In the genomic region with DNA sequence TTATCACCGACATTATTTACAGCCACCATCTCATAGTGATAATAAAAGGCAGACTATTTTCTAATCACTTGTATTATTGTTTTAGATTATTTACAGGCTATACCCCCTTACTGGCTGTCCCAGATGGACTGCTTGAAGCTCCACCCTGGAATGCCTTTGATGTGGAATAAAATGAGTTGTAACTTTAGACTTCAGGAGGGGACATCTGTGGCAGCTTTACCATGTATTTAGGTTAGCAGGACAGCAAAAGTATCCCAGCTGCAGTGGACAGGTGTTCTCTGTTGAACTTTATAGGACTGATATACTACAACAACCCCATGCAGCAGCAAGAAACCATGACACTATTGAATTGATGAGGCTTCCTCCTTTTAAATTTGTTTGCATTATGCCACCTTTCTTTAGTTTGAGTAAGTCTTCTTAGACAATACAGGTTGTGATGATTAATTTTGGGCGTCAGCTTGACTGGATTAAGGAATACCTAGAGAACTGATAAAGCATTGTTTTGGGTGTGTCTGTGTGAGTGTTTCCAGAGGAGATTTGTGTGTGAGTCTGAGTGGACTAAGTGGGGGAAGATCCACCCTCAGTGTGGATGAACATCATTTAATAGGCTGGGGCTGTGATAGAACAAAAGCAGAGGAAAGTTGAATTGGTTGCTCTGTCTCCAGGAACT, we compare ENCODE assay signal across 29 cellular contexts. TPM values are rescaled to one million over a fixed set of nuclear protein-coding genes. Genes with fewer than 3 reads are reported as not detected.
"Had no signal": no experiment of that assay in that cellular context is flagged by ENCODE, and none has a peak within 500 bp of the region (broad histone marks: within the 10 kb centered on the region; RNA-seq: fewer than 3 reads in every experiment).

No MANE protein-coding gene starts in this region.

- H3K27me3 Mint-ChIP-seq: activated CD4-positive, alpha-beta T cell treated with anti-CD3 and anti-CD28 coated beads, Interleukin-2, amount 10 ng/mL, durations not matched to agents 24 days and 14 days; activated CD8-positive, alpha-beta memory T cell treated with anti-CD3 and anti-CD28 coated beads, Interleukin-2, amount 10 ng/mL, durations not matched to agents 7 days and 5 days had no signal

- H3K4me1 ChIP-seq: breast epithelium, Peyer's patch, SJSA1 had no signal

- H3K4me1 Mint-ChIP-seq: activated B cell treated with CpG ODN at 0.5 μM for 24 hours; activated CD4-positive, alpha-beta T cell treated with anti-CD3 and anti-CD28 coated beads, Interleukin-2, amount 10 ng/mL, durations not matched to agents 24 days and 14 days; activated CD8-positive, alpha-beta memory T cell treated with anti-CD3 and anti-CD28 coated beads, Interleukin-2, amount 10 ng/mL, durations not matched to agents 7 days and 5 days; activated naive CD4-positive, alpha-beta T cell treated with anti-CD3 and anti-CD28 coated beads, Interleukin-2, amount 50 U/mL, for 24 hours; T-cell had no signal

- H3K27me3 ChIP-seq: breast epithelium, Peyer's patch, SJSA1 had no signal

- H3K36me3 Mint-ChIP-seq: activated CD8-positive, alpha-beta memory T cell treated with anti-CD3 and anti-CD28 coated beads, Interleukin-2, amount 10 ng/mL, durations not matched to agents 7 days and 5 days; T-cell had no signal

- ATAC-seq: activated CD8-positive, alpha-beta memory T cell treated with anti-CD3 and anti-CD28 coated beads, Interleukin-2, amount 10 ng/mL, durations not matched to agents 7 days and 5 days; T-cell had no signal

- DNase-seq: activated B cell treated with CpG ODN at 0.5 μM for 24 hours; activated CD4-positive, alpha-beta T cell treated with anti-CD3 and anti-CD28 coated beads for 1 hour; activated CD4-positive, alpha-beta T cell treated with anti-CD3 and anti-CD28 coated beads, Interleukin-2, amount 10 ng/mL, durations not matched to agents 24 days and 14 days; activated CD4-positive, alpha-beta T cell treated with anti-CD3 and anti-CD28 coated beads, Interleukin-2, amount 50 U/mL, for 48 hours; activated CD8-positive, alpha-beta memory T cell treated with anti-CD3 and anti-CD28 coated beads, Interleukin-2, amount 10 ng/mL, durations not matched to agents 7 days and 5 days; activated effector memory CD4-positive, alpha-beta T cell treated with Interleukin-2 at 50 U/mL for 16 hours; activated naive CD4-positive, alpha-beta T cell; activated T-cell treated with anti-CD3 and anti-CD28 coated beads, Interleukin-2, amount 50 U/mL, for 24 hours; aorta; central memory CD4-positive, alpha-beta T cell; Kasumi-1; NCI-H1048; NCI-H146; NCI-H187 treated with DMSO at 0.1 percent for 48 hours; NCI-H2081 treated with DMSO at 0.1 percent for 48 hours; NCI-H446; NCI-H526; Peyer's patch; SHP77; T-cell; T-helper 2 cell; T1000 had no signal

- FAIRE-seq: TTC549 had no signal

- H3K9me3 ChIP-seq: breast epithelium, Peyer's patch, SJSA1 had no signal

- H3K4me3 ChIP-seq: breast epithelium, Peyer's patch, SJSA1 had no signal

- H3K27ac Mint-ChIP-seq: activated B cell treated with CpG ODN at 0.5 μM for 24 hours; activated CD4-positive, alpha-beta T cell treated with anti-CD3 and anti-CD28 coated beads, Interleukin-2, amount 10 ng/mL, durations not matched to agents 24 days and 14 days; activated CD8-positive, alpha-beta memory T cell treated with anti-CD3 and anti-CD28 coated beads, Interleukin-2, amount 10 ng/mL, durations not matched to agents 7 days and 5 days; activated naive CD4-positive, alpha-beta T cell treated with anti-CD3 and anti-CD28 coated beads, Interleukin-2, amount 50 U/mL, for 24 hours; activated T-cell treated with anti-CD3 and anti-CD28 coated beads, Interleukin-2, amount 50 U/mL, for 24 hours; activated T-helper 1 cell treated with anti-CD3 and anti-CD28 coated beads, Interleukin-12 subunit alpha, Interleukin-12 subunit beta, Interleukin-2, Interleukin-4 antibody, amounts not matched to agents 30 ng/mL and 10 ng/mL and 1 ng/mL, durations not matched to agents 14 hours and 24 hours and 36 hours; T-cell had no signal

- H3K4me3 Mint-ChIP-seq: activated B cell treated with CpG ODN at 0.5 μM for 24 hours; activated CD4-positive, alpha-beta T cell treated with anti-CD3 and anti-CD28 coated beads, Interleukin-2, amount 10 ng/mL, durations not matched to agents 24 days and 14 days; activated CD8-positive, alpha-beta memory T cell treated with anti-CD3 and anti-CD28 coated beads, Interleukin-2, amount 10 ng/mL, durations not matched to agents 7 days and 5 days; activated naive CD4-positive, alpha-beta T cell treated with anti-CD3 and anti-CD28 coated beads, Interleukin-2, amount 50 U/mL, for 24 hours; activated T-cell treated with anti-CD3 and anti-CD28 coated beads, Interleukin-2, amount 50 U/mL, for 24 hours; activated T-helper 1 cell treated with anti-CD3 and anti-CD28 coated beads, Interleukin-12 subunit alpha, Interleukin-12 subunit beta, Interleukin-2, Interleukin-4 antibody, amounts not matched to agents 30 ng/mL and 10 ng/mL and 1 ng/mL, durations not matched to agents 14 hours and 24 hours and 36 hours; T-cell had no signal

- H3K27ac ChIP-seq: breast epithelium, RWPE1, SJSA1 had no signal

- H3K36me3 ChIP-seq: breast epithelium, Peyer's patch, SJSA1 had no signal

- H3K9me3 Mint-ChIP-seq: activated CD4-positive, alpha-beta T cell treated with anti-CD3 and anti-CD28 coated beads, Interleukin-2, amount 10 ng/mL, durations not matched to agents 24 days and 14 days; activated naive CD4-positive, alpha-beta T cell treated with anti-CD3 and anti-CD28 coated beads, Interleukin-2, amount 50 U/mL, for 24 hours; activated T-cell treated with anti-CD3 and anti-CD28 coated beads, Interleukin-2, amount 50 U/mL, for 24 hours; activated T-helper 1 cell treated with anti-CD3 and anti-CD28 coated beads, Interleukin-12 subunit alpha, Interleukin-12 subunit beta, Interleukin-2, Interleukin-4 antibody, amounts not matched to agents 30 ng/mL and 10 ng/mL and 1 ng/mL, durations not matched to agents 14 hours and 24 hours and 36 hours; T-cell had no signal

RNA-seq across cellular contexts. Expression of a gene that starts 29.2 kb away (rescaled TPM):
- total RNA-seq: activated B cell treated with CpG ODN at 0.5 μM for 24 hours; activated CD4-positive, alpha-beta T cell treated with anti-CD3 and anti-CD28 coated beads, Interleukin-2, amount 10 ng/mL, durations not matched to agents 24 days and 14 days; activated CD8-positive, alpha-beta memory T cell treated with anti-CD3 and anti-CD28 coated beads, Interleukin-2, amount 10 ng/mL, durations not matched to agents 7 days and 5 days; activated T-helper 1 cell treated with anti-CD3 and anti-CD28 coated beads, Interleukin-12 subunit alpha, Interleukin-12 subunit beta, Interleukin-2, Interleukin-4 antibody, amounts not matched to agents 30 ng/mL and 10 ng/mL and 1 ng/mL, durations not matched to agents 14 hours and 24 hours and 36 hours; aorta; breast epithelium; chondrocyte; Peyer's patch; SJSA1; T-cell had no signal
- polyA plus RNA-seq: aorta had no signal

RNA-seq across cellular contexts. Expression of a gene that starts 59.6 kb away (rescaled TPM):
- total RNA-seq: activated CD4-positive, alpha-beta T cell treated with anti-CD3 and anti-CD28 coated beads, Interleukin-2, amount 10 ng/mL, durations not matched to agents 24 days and 14 days; activated CD8-positive, alpha-beta memory T cell treated with anti-CD3 and anti-CD28 coated beads, Interleukin-2, amount 10 ng/mL, durations not matched to agents 7 days and 5 days; activated T-helper 1 cell treated with anti-CD3 and anti-CD28 coated beads, Interleukin-12 subunit alpha, Interleukin-12 subunit beta, Interleukin-2, Interleukin-4 antibody, amounts not matched to agents 30 ng/mL and 10 ng/mL and 1 ng/mL, durations not matched to agents 14 hours and 24 hours and 36 hours; aorta had no signal
